Comparison of ENCODE assay signal across 8 cellular contexts in genomic region chr15:44066211-44066827, GRCh38.
DNase-seq lines count a peak whose midpoint lies in the region; ATAC-seq and TF ChIP-seq lines count a peak whose summit lies in the region.

No MANE protein-coding gene starts in this region.

- intact Hi-C loops in prostate gland (cut with DNase I) = loop anchor here (10.0 kb wide), 1 partner anchor 162 kb away; no protein-coding TSS in a partner anchor

- TF ChIP-seq CTCF in foreskin keratinocyte (conservative IDR thresholded peaks at IDR 0.05) = peak; percentile 92
- TF ChIP-seq CTCF in prostate gland (IDR thresholded peaks at IDR 0.05) = peak; percentile 46 to 72 (median 54)

- no peak overlapping the region for H3K27ac ChIP-seq in Karpas-422 (ENCODE audit: low read length)
- H3K27ac ChIP-seq in foreskin keratinocyte = no peak overlapping the region
- H3K27ac ChIP-seq in prostate gland = no peak overlapping the region

- no peaks in the 10 kb centered on the region for H3K9me3 ChIP-seq in Karpas-422 (ENCODE audit: low read length)
- H3K9me3 ChIP-seq in prostate gland = no peaks in the 10 kb centered on the region

- no peaks in the 10 kb centered on the region for H3K79me2 ChIP-seq in Karpas-422 (ENCODE audit: low read length)

- no peaks in the 10 kb centered on the region for H3K36me3 ChIP-seq in Karpas-422 (ENCODE audit: insufficient read depth, low read length)
- no peaks in the 10 kb centered on the region for H3K36me3 ChIP-seq in prostate gland

- peak; percentile 57 for ATAC-seq in foreskin keratinocyte
- ATAC-seq in HG03039 (IDR thresholded peaks at IDR 0.05; ENCODE audit: unreplicated experiment) = no peak
- ATAC-seq in GM19324 (IDR thresholded peaks at IDR 0.05; ENCODE audit: low FRiP score, unreplicated experiment) = no peak

- no peak overlapping the region for H3K4me3 ChIP-seq in Karpas-422 (ENCODE audit: low read length)
- no peak overlapping the region for H3K4me3 ChIP-seq in prostate gland

- no peak for TF ChIP-seq POLR2A in prostate gland (IDR thresholded peaks at IDR 0.05)

- H4K20me1 ChIP-seq in Karpas-422 (ENCODE audit: insufficient read depth, low read depth, low read length) = no peaks in the 10 kb centered on the region

- H2AFZ ChIP-seq in Karpas-422 (ENCODE audit: low read length) = no peak overlapping the region

- no peaks in the 10 kb centered on the region for H3K9me2 ChIP-seq in Karpas-422 (replicated peaks; ENCODE audit: insufficient read depth, low read length)

- H3K27me3 ChIP-seq in Karpas-422 (ENCODE audit: low read length) (no peaks in the 10 kb centered on the region), foreskin keratinocyte (no peaks in the 10 kb centered on the region), prostate gland (replicated peaks; ENCODE audit: insufficient read depth) (no peaks in the 10 kb centered on the region)

- no peak overlapping the region for H3K4me2 ChIP-seq in Karpas-422 (ENCODE audit: low read depth, low read length, poor library complexity, severe bottlenecking)

- DNase-seq in DMS 273 treated with DMSO at 0.1 percent for 48 hours (lab: John Stamatoyannopoulos, UW) (peak; percentile 12), Karpas-422 (peak; percentile 91), RPMI7951 (ENCODE audit: low read depth) (peak; percentile 77), activated T-helper 1 cell treated with Interleukin-2 at 50 U/mL for 16 hours (ENCODE audit: low read depth) (peak; percentile 26), foreskin keratinocyte (peak; percentile 30 to 58), prostate gland (ENCODE audit: low spot score) (peak; percentile 39)

- H3K4me1 ChIP-seq in Karpas-422 (ENCODE audit: low read length) (no peaks in the 10 kb centered on the region), foreskin keratinocyte (no peaks in the 10 kb centered on the region), prostate gland (replicated peaks) (no peaks in the 10 kb centered on the region)

- 34% methylated on average over 8 of the region's 8 CpGs for WGBS in prostate gland

- no peak overlapping the region for H3K9ac ChIP-seq in Karpas-422 (ENCODE audit: low read length)

Comparison
In these comparisons a context has a peak if more than half of its experiments do, and no peak if none do; other contexts are left out.
1. DNase-seq: peak in every context shown above with its lines; median percentile 91 in Karpas-422; 77 in RPMI7951; 44 in foreskin keratinocyte; 39 in prostate gland; 26 in activated T-helper 1 cell treated with Interleukin-2 at 50 U/mL for 16 hours; 12 in DMS 273 treated with DMSO at 0.1 percent for 48 hours.